22 cellular contexts compared by ENCODE assay signal in genomic region chr5:174106997-174107655, GRCh38.
"Had no signal": no experiment of that assay in that cellular context is flagged by ENCODE, and none has a peak within 500 bp of the region (broad histone marks: within the 10 kb centered on the region; RNA-seq: fewer than 3 reads in every experiment).

No MANE protein-coding gene starts in this region.

- H3K9me3 Mint-ChIP-seq: activated CD4-positive, alpha-beta memory T cell treated with anti-CD3 and anti-CD28 coated beads, Interleukin-2, amount 10 ng/mL, durations not matched to agents 7 days and 5 days; activated CD4-positive, alpha-beta T cell treated with anti-CD3 and anti-CD28 coated beads, Interleukin-2, amount 10 ng/mL, durations not matched to agents 7 days and 5 days; activated T-cell treated with anti-CD3 and anti-CD28 coated beads, Interleukin-2, amount 50 U/mL, for 24 hours; activated T-helper 17 cell treated with anti-CD3 and anti-CD28 coated beads, Interleukin-2, amount 50 U/mL, for 72 hours; neural crest cell had no signal

- H3K36me3 Mint-ChIP-seq: naive thymus-derived CD8-positive, alpha-beta T cell had no signal

- H3K27me3 Mint-ChIP-seq: activated CD4-positive, alpha-beta memory T cell treated with anti-CD3 and anti-CD28 coated beads, Interleukin-2, amount 10 ng/mL, durations not matched to agents 7 days and 5 days; activated CD4-positive, alpha-beta T cell treated with anti-CD3 and anti-CD28 coated beads, Interleukin-2, amount 10 ng/mL, durations not matched to agents 7 days and 5 days had no signal

- H3K9me3 ChIP-seq: esophagus muscularis mucosa, heart right ventricle, lower lobe of right lung, right atrium auricular region, spleen, tibial nerve had no signal

- DNase-seq: activated CD4-positive, alpha-beta memory T cell treated with anti-CD3 and anti-CD28 coated beads, Interleukin-2, amount 10 ng/mL, durations not matched to agents 7 days and 5 days; activated CD4-positive, alpha-beta T cell treated with anti-CD3 and anti-CD28 coated beads for 1 hour; activated CD4-positive, alpha-beta T cell treated with anti-CD3 and anti-CD28 coated beads, Interleukin-2, amount 10 ng/mL, durations not matched to agents 7 days and 5 days; activated CD8-positive, alpha-beta memory T cell treated with anti-CD3 and anti-CD28 coated beads, Interleukin-2, amount 50 U/mL, for 48 hours; activated gamma-delta T cell treated with Interleukin-2 at 50 U/mL for 16 hours; activated naive CD4-positive, alpha-beta T cell treated with anti-CD3 and anti-CD28 coated beads, Interleukin-2, amount 50 U/mL, for 16 hours; activated T-cell treated with anti-CD3 and anti-CD28 coated beads, Interleukin-2, amount 50 U/mL, for 24 hours; amniotic stem cell; brain microvascular endothelial cell; foreskin keratinocyte; heart right ventricle; left cardiac atrium; lower lobe of right lung; mesenchymal stem cell; naive thymus-derived CD8-positive, alpha-beta T cell; spleen; stimulated activated naive CD4-positive, alpha-beta T cell treated with Interleukin-2 at 50 U/mL for 16 hours had no signal

- H3K27ac ChIP-seq: brain microvascular endothelial cell, esophagus muscularis mucosa, foreskin keratinocyte, heart right ventricle, lower lobe of right lung, right atrium auricular region, spleen, tibial nerve had no signal

- H3K27me3 ChIP-seq: brain microvascular endothelial cell, foreskin keratinocyte, right atrium auricular region, tibial nerve had no signal

- H3K4me3 Mint-ChIP-seq: activated CD4-positive, alpha-beta memory T cell treated with anti-CD3 and anti-CD28 coated beads, Interleukin-2, amount 10 ng/mL, durations not matched to agents 7 days and 5 days; activated CD4-positive, alpha-beta T cell treated with anti-CD3 and anti-CD28 coated beads, Interleukin-2, amount 10 ng/mL, durations not matched to agents 7 days and 5 days; activated T-cell treated with anti-CD3 and anti-CD28 coated beads, Interleukin-2, amount 50 U/mL, for 24 hours; activated T-helper 17 cell treated with anti-CD3 and anti-CD28 coated beads, Interleukin-2, amount 50 U/mL, for 72 hours; naive thymus-derived CD8-positive, alpha-beta T cell; neural crest cell had no signal

- H3K27ac Mint-ChIP-seq: activated CD4-positive, alpha-beta memory T cell treated with anti-CD3 and anti-CD28 coated beads, Interleukin-2, amount 10 ng/mL, durations not matched to agents 7 days and 5 days; activated CD4-positive, alpha-beta T cell treated with anti-CD3 and anti-CD28 coated beads, Interleukin-2, amount 10 ng/mL, durations not matched to agents 7 days and 5 days; activated T-cell treated with anti-CD3 and anti-CD28 coated beads, Interleukin-2, amount 50 U/mL, for 24 hours; activated T-helper 17 cell treated with anti-CD3 and anti-CD28 coated beads, Interleukin-2, amount 50 U/mL, for 72 hours; naive thymus-derived CD8-positive, alpha-beta T cell had no signal

- H3K4me1 Mint-ChIP-seq: activated CD4-positive, alpha-beta memory T cell treated with anti-CD3 and anti-CD28 coated beads, Interleukin-2, amount 10 ng/mL, durations not matched to agents 7 days and 5 days; activated CD4-positive, alpha-beta T cell treated with anti-CD3 and anti-CD28 coated beads, Interleukin-2, amount 10 ng/mL, durations not matched to agents 7 days and 5 days; activated T-helper 17 cell treated with anti-CD3 and anti-CD28 coated beads, Interleukin-2, amount 50 U/mL, for 72 hours; naive thymus-derived CD8-positive, alpha-beta T cell had no signal

- H3K4me1 ChIP-seq: esophagus muscularis mucosa, foreskin keratinocyte, heart right ventricle, lower lobe of right lung, right atrium auricular region, spleen, tibial nerve had no signal

- H3K4me3 ChIP-seq: esophagus muscularis mucosa, heart right ventricle, lower lobe of right lung, right atrium auricular region, spleen, tibial nerve had no signal

- ATAC-seq: activated T-helper 17 cell treated with anti-CD3 and anti-CD28 coated beads, Interleukin-2, amount 50 U/mL, for 72 hours; foreskin keratinocyte; left cardiac atrium; naive thymus-derived CD8-positive, alpha-beta T cell had no signal

- H3K36me3 ChIP-seq: brain microvascular endothelial cell, esophagus muscularis mucosa, heart right ventricle, lower lobe of right lung, right atrium auricular region, spleen, tibial nerve had no signal
